ENCODE assay signal across 9 cellular contexts in the genomic region with DNA sequence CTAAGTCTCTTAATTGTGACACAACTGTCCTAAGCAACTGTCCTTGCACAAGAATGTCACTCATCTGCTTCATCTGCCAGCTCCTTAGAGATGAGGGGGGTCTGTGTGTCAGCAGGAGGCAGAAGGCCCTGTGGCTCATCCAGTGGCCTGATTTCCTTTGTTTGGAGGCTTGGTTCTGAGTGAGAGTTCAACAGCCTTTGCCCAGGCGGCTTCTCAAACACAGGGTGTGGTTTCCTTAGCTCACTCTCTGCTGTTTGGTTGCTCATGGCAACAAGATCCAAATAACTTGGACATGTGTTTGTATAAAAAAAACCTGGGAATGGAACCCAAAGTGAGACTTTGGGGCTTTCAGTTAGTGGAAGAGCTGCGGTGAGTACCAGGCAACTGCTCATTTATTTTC. TPM values are rescaled to one million over a fixed set of nuclear protein-coding genes. Genes with fewer than 3 reads are reported as not detected.
DNase-seq lines count a peak whose midpoint lies in the region; ATAC-seq and TF ChIP-seq lines count a peak whose summit lies in the region.
"Had no signal": no experiment of that assay in that cellular context is flagged by ENCODE, and none has a peak within 500 bp of the region (broad histone marks: within the 10 kb centered on the region; RNA-seq: fewer than 3 reads in every experiment).

No MANE protein-coding gene starts in this region.

- no peaks in the 10 kb centered on the region for H3K27me3 Mint-ChIP-seq in memory B cell

- ATAC-seq in memory B cell (ENCODE audit: low read depth) (peak; percentile 59), HG03520 (IDR thresholded peaks at IDR 0.05; ENCODE audit: unreplicated experiment) (no peak)

- H3K36me3 ChIP-seq in BE2C, result peaks cover 5% of the 10 kb centered on the region

- H3K4me1 ChIP-seq in BE2C, result no peaks in the 10 kb centered on the region

- no peaks in the 10 kb centered on the region for H3K36me3 Mint-ChIP-seq in memory B cell

- H3K27me3 ChIP-seq in BE2C, result no peaks in the 10 kb centered on the region

- no peaks in the 10 kb centered on the region for H3K9me3 Mint-ChIP-seq in memory B cell

- H3K4me3 ChIP-seq in BE2C (ENCODE audit: low read depth, low read length), result no peak overlapping the region

- H3K27ac Mint-ChIP-seq in memory B cell, result peak overlapping the region; percentile 45

- peak; percentile 45 for DNase-seq in AG08396 (ENCODE audit: low spot score)
- peak; percentile 70 for DNase-seq in LHCN-M2 (ENCODE audit: low read depth)
- peak; percentile 68 for DNase-seq in dedifferentiated amniotic fluid mesenchymal stem cell (ENCODE audit: extremely low spot score)
- no peak for DNase-seq in memory B cell (ENCODE audit: low spot score in 2 of 2)
- no peak for DNase-seq in NCI-H1694 treated with DMSO at 0.1 percent for 48 hours (lab: John Stamatoyannopoulos, UW)
- no peak for DNase-seq in BE2C
- no peak for DNase-seq in NCI-H2081 (lab: John Stamatoyannopoulos, UW)
- DNase-seq: NCI-H2029 treated with DMSO at 0.1 percent for 48 hours had no signal

- H3K9me3 ChIP-seq in BE2C, result no peaks in the 10 kb centered on the region

- H3K4me1 Mint-ChIP-seq in memory B cell, result peaks cover 8% of the 10 kb centered on the region

- H3K4me3 Mint-ChIP-seq in memory B cell, result no peak overlapping the region

- TF ChIP-seq CTCF in BE2C (IDR thresholded peaks at IDR 0.05; ENCODE audit: low read depth, low read length), result no peak

RNA-seq across cellular contexts. Expression of a gene that starts 46.6 kb away (rescaled TPM):
- 15.3 and 15.5 TPM in 2 replicates for total RNA-seq in LHCN-M2 (2014; rRNA removed)
- polyA plus RNA-seq in LHCN-M2 (2012), result 9.5 TPM
- 7.7 TPM for polyA plus RNA-seq in BE2C (2012; ENCODE audit: insufficient read depth, insufficient read length, low read depth)

RNA-seq across cellular contexts. Expression of a gene that starts 57.2 kb away (rescaled TPM):
- total RNA-seq in LHCN-M2 (2014; rRNA removed), result 44.8 and 48.3 TPM in 2 replicates
- polyA plus RNA-seq in LHCN-M2 (2012), result 106 TPM
- 70.8 TPM for polyA plus RNA-seq in BE2C (2012; ENCODE audit: insufficient read depth, insufficient read length, low read depth)

Comparison
In these comparisons a context has a peak if more than half of its experiments do, and no peak if none do; other contexts are left out.
1. DNase-seq: peak in AG08396 (single experiment), LHCN-M2 (single experiment) and dedifferentiated amniotic fluid mesenchymal stem cell (single experiment); none in memory B cell (0 of 2), NCI-H1694 treated with DMSO at 0.1 percent for 48 hours (single experiment), BE2C (single experiment) and NCI-H2081 (0 of 2).